In the genomic region with DNA sequence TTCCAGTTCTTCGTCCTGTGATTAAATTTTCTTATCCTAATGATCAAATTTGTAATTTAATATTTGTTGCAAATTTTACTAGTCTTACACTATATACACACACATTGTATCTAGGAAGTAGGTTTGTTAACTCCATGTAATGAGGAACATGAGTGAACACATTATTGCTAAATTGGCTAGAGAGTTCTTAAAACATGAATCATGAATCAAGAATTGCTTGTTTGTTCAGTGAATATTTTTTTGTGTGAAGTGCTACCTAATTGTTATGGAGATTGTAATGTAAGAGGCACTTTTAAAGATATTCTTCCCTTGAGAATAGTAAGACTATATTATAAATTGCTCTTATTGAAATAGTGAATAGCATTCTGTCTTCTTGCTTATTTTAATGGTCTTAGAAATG, we compare ENCODE assay signal across 12 cellular contexts. TPM values are rescaled to one million over a fixed set of nuclear protein-coding genes. Genes with fewer than 3 reads are reported as not detected.
DNase-seq lines count a peak whose midpoint lies in the region; ATAC-seq, FAIRE-seq and TF ChIP-seq lines count a peak whose summit lies in the region.
"Had no signal": no experiment of that assay in that cellular context is flagged by ENCODE, and none has a peak within 500 bp of the region (broad histone marks: within the 10 kb centered on the region; RNA-seq: fewer than 3 reads in every experiment).

No MANE protein-coding gene starts in this region.

- H2AFZ ChIP-seq in Loucy (ENCODE audit: low read length), result no peak overlapping the region
- H2AFZ ChIP-seq in K562 (ENCODE audit: low read depth, low read length), result no peak overlapping the region

- H3K4me3 ChIP-seq in Loucy (ENCODE audit: low read length, poor library complexity, severe bottlenecking) (peak overlapping the region; percentile 1), K562 (no peak overlapping the region), left lung (no peak overlapping the region), Peyer's patch (no peak overlapping the region), small intestine (ENCODE audit: low read depth in 1 of 2, low read length in 2 of 2) (no peak overlapping the region)
- H3K4me3 ChIP-seq: dorsolateral prefrontal cortex had no signal

- H3K27ac ChIP-seq in K562 (ENCODE audit: extremely low read depth, low read depth, low read length), result no peak overlapping the region
- H3K27ac ChIP-seq in left lung, result peak overlapping the region in 1 of 2 donors; percentile 1
- H3K27ac ChIP-seq in Peyer's patch, result no peak overlapping the region
- no peak overlapping the region for H3K27ac ChIP-seq in small intestine (ENCODE audit: low read depth in 1 of 2, low read length in 1 of 2)

- H4K20me1 ChIP-seq in Loucy (ENCODE audit: insufficient read depth, low read length, poor library complexity, severe bottlenecking), result no peaks in the 10 kb centered on the region
- no peaks in the 10 kb centered on the region for H4K20me1 ChIP-seq in K562 (replicated peaks; ENCODE audit: control insufficient read depth, insufficient read depth, low read length)

- H3K27me3 ChIP-seq in Loucy (ENCODE audit: insufficient read depth, low read length, poor library complexity, severe bottlenecking) (peaks cover 6% of the 10 kb centered on the region), K562 (ENCODE audit: control insufficient read depth in 2 of 2, insufficient read depth in 2 of 2, low read length in 2 of 2) (no peaks in the 10 kb centered on the region), left lung (no peaks in the 10 kb centered on the region), Peyer's patch (no peaks in the 10 kb centered on the region), small intestine (ENCODE audit: control insufficient read depth in 2 of 2, insufficient read depth in 2 of 2, low read length in 2 of 2) (no peaks in the 10 kb centered on the region)
- H3K27me3 ChIP-seq: dorsolateral prefrontal cortex had no signal

- intact Hi-C loops in K562 (cut with micrococcal nuclease), result no loop called here
- intact Hi-C loops in left lung (cut with DNase I), result no loop called here

- DNase-seq in DMS79 treated with DMSO at 0.1 percent for 48 hours (lab: John Stamatoyannopoulos, UW) (peak; percentile 68), K562 (ENCODE audit: extremely low read depth in 1 of 4, low spot score in 3 of 4) (no peak), left lung (no peak), Peyer's patch (no peak), GM19240 (ENCODE audit: insufficient read length, low spot score) (no peak), small intestine (no peak)
- DNase-seq: activated CD4-positive, CD25-positive, alpha-beta regulatory T cell; activated CD8-positive, alpha-beta memory T cell treated with anti-CD3 and anti-CD28 coated beads, Interleukin-2, amount 50 U/mL, for 48 hours; CD8-positive, alpha-beta memory T cell; dorsolateral prefrontal cortex; NCI-H2029 had no signal

- H3K9ac ChIP-seq in Loucy (ENCODE audit: low read depth, low read length, poor library complexity, severe bottlenecking) (no peak overlapping the region), K562 (ENCODE audit: insufficient read depth in 1 of 2, low read depth in 2 of 2, low read length in 2 of 2) (no peak overlapping the region)

- H3K9me1 ChIP-seq in K562 (ENCODE audit: control insufficient read depth, insufficient read depth, low read length), result no peaks in the 10 kb centered on the region

- 48% methylated on average over 1 of the region's 1 CpG for WGBS in K562 (ENCODE audit: insufficient coverage, low coverage, missing lambda C conversion rate)
- WGBS in small intestine, 3 donors, result 93 to 94% (median 93%) methylated on average over 1 of the region's 1 CpG

- peaks cover 60% of the 10 kb centered on the region for H3K79me2 ChIP-seq in Loucy (ENCODE audit: insufficient read depth, low read length)
- H3K79me2 ChIP-seq in K562 (ENCODE audit: control insufficient read depth, insufficient read depth, low read length), result peaks cover 32% of the 10 kb centered on the region

- POLR2A ChIA-PET in K562 (lab: Yijun Ruan, JAX), result interaction anchor here (0.6 to 1.2 kb wide), 4 partner anchors 11 to 229 kb away, joined by 3 read pairs; no protein-coding TSS in a partner anchor

- TF ChIP-seq RAD21 in K562 (CRISPR knock-in tag; conservative IDR thresholded peaks at IDR 0.05 in 1 of 2, IDR thresholded peaks at IDR 0.05 in 1 of 2), result no peak

- no peak for TF ChIP-seq EP300 in K562 (IDR thresholded peaks at IDR 0.05; ENCODE audit: low read length)

- no peak for TF ChIP-seq CTCF in Loucy (conservative IDR thresholded peaks at IDR 0.05; ENCODE audit: low read length)
- no peak for TF ChIP-seq CTCF in K562 (IDR thresholded peaks at IDR 0.05 in 2 of 3, conservative IDR thresholded peaks at IDR 0.05 in 1 of 3; ENCODE audit: insufficient read depth in 2 of 3, low read depth in 1 of 3, low read length in 3 of 3)
- TF ChIP-seq CTCF in left lung (IDR thresholded peaks at IDR 0.05), result no peak
- no peak for TF ChIP-seq CTCF in Peyer's patch (IDR thresholded peaks at IDR 0.05)

- TF ChIP-seq POLR2A in K562 (conservative IDR thresholded peaks at IDR 0.05), result no peak
- TF ChIP-seq POLR2A in Peyer's patch (IDR thresholded peaks at IDR 0.05), result no peak

- CTCF ChIA-PET in K562 (lab: Yijun Ruan, JAX; ENCODE audit: low intra/inter-chr PET ratio), result no interaction called here

- H3K9me3 ChIP-seq in Loucy (ENCODE audit: insufficient read depth, low read depth, low read length), result no peaks in the 10 kb centered on the region
- H3K9me3 ChIP-seq in K562 (replicated peaks; ENCODE audit: control insufficient read depth, insufficient read depth, low read depth, low read length), result no peaks in the 10 kb centered on the region
- H3K9me3 ChIP-seq in left lung, result no peaks in the 10 kb centered on the region
- no peaks in the 10 kb centered on the region for H3K9me3 ChIP-seq in Peyer's patch
- H3K9me3 ChIP-seq in small intestine (ENCODE audit: control insufficient read depth, low read depth), result no peaks in the 10 kb centered on the region

- ATAC-seq in K562 (no peak), left lung (peak; percentile 30)

- H3K36me3 ChIP-seq in Loucy (ENCODE audit: insufficient read depth, low read length), result no peaks in the 10 kb centered on the region
- H3K36me3 ChIP-seq in K562 (ENCODE audit: control insufficient read depth, insufficient read depth, low read length), result no peaks in the 10 kb centered on the region
- H3K36me3 ChIP-seq in left lung, result no peaks in the 10 kb centered on the region
- peaks cover 0 to 2% (median 0%) of the 10 kb centered on the region in 3 donors for H3K36me3 ChIP-seq in Peyer's patch
- H3K36me3 ChIP-seq in small intestine (ENCODE audit: control insufficient read depth in 2 of 2, insufficient read depth in 2 of 2, low read length in 2 of 2), result no peaks in the 10 kb centered on the region

- H3K4me2 ChIP-seq in Loucy (ENCODE audit: low read depth, low read length, poor library complexity, severe bottlenecking) (peak overlapping the region; percentile 67), K562 (ENCODE audit: insufficient read depth, low read length) (no peak overlapping the region)

- H3F3A ChIP-seq in Loucy (ENCODE audit: low read depth), result no peaks in the 10 kb centered on the region; the same call in 1 of the 2 replicates

- FAIRE-seq in K562 (lab: Jason Lieb, UNC), result no peak
- no peak for FAIRE-seq in small intestine (lab: Jason Lieb, UNC)

- peaks cover 18% of the 10 kb centered on the region for H3K4me1 ChIP-seq in Loucy (ENCODE audit: insufficient read depth, low read length, poor library complexity, severe bottlenecking)
- peaks cover 6 to 11% of the 10 kb centered on the region in 2 experiments; a peak in 3 of 5 replicates for H3K4me1 ChIP-seq in K562 (replicated peaks in 1 of 2; ENCODE audit: control insufficient read depth in 2 of 2, insufficient read depth in 2 of 2, low read length in 2 of 2)
- H3K4me1 ChIP-seq in left lung, result peaks cover 7 to 30% of the 10 kb centered on the region in 2 donors
- peaks cover 0 to 7% (median 1%) of the 10 kb centered on the region in 4 donors for H3K4me1 ChIP-seq in Peyer's patch
- peaks cover 0 to 3% of the 10 kb centered on the region in 2 donors for H3K4me1 ChIP-seq in small intestine (ENCODE audit: control insufficient read depth in 2 of 2, insufficient read depth in 1 of 2, low read depth in 1 of 2, low read length in 1 of 2)

- no TSS peak for BruUV-seq in K562 (replicated peaks; lab: Mats Ljungman, UMichigan)

- no peaks in the 10 kb centered on the region for H3K9me2 ChIP-seq in Loucy (replicated peaks; ENCODE audit: low read depth, low read length)

- in situ Hi-C loops in K562 (cut with MboI), result no loop called here

RNA-seq across cellular contexts. Expression of a gene that starts 4.6 kb away (rescaled TPM):
- total RNA-seq in K562 (2011; cell fraction: chromatin; rRNA removed; ENCODE audit: low replicate concordance), result 18.4 and 43.2 TPM in 2 replicates
- 7.0 and 7.4 TPM in 2 replicates for total RNA-seq in K562 (2011; cell fraction: nucleolus; rRNA removed)
- 17.6 and 19.1 TPM in 2 replicates for total RNA-seq in K562 (2011; cell fraction: nucleoplasm; rRNA removed)
- total RNA-seq in K562 (2014; rRNA removed) (27.0 and 29.2 TPM in 2 replicates), K562 (2014; rRNA removed; fragmentation: Illumina TruSeq; extraction: Trizol) (39.1 and 41.5 TPM in 2 replicates), K562 (2015; rRNA removed; fragmentation: Illumina TruSeq; extraction: Trizol) (40.9 and 50.8 TPM in 2 replicates), K562 (2021) (28.9 and 32.1 TPM in 2 replicates), left lung (10 to 100 TPM; 25.1 to 27.0 TPM), Peyer's patch (10 to 100 TPM; 23.1 to 24.9 (median 23.9) TPM)
- polyA plus RNA-seq in K562 (2011; rRNA removed) (28.1 and 37.8 TPM in 2 replicates), K562 (2014; fragmentation: Illumina TruSeq; extraction: Trizol) (25.2 and 34.4 TPM in 2 replicates), K562 (2014; fragmentation: Nextera tagmentation; extraction: Ambion mirVana) (1 to 10 TPM; 7.8 to 8.4 TPM), K562 (2014; rRNA removed) (26.5 and 28.5 TPM in 2 replicates), small intestine (10 to 100 TPM in 1 of 3 donors, 1 to 10 TPM in 2; 4.1 to 21.5 (median 6.9) TPM)
- 10.8 and 18.3 TPM in 2 replicates for polyA plus RNA-seq in K562 (2011; cell fraction: cytosol; rRNA removed)
- polyA plus RNA-seq in K562 (2011; cell fraction: nucleus; rRNA removed), result 9.1 and 14.4 TPM in 2 replicates
- 21.8 and 25.7 TPM in 2 replicates for polyA plus RNA-seq in K562 (2012)
- 45.9 and 46.7 TPM in 2 replicates for polyA minus RNA-seq in K562 (2011; rRNA and poly(A)+ RNA removed)
- polyA minus RNA-seq in K562 (2011; cell fraction: cytosol; rRNA and poly(A)+ RNA removed), result 19.4 and 22.1 TPM in 2 replicates
- 7.5 and 17.2 TPM in 2 replicates for polyA minus RNA-seq in K562 (2011; cell fraction: nucleus; rRNA and poly(A)+ RNA removed)

RNA-seq across cellular contexts. Expression of a gene that starts 24.5 kb away (rescaled TPM):
- total RNA-seq in K562 (2011; cell fraction: chromatin; rRNA removed; ENCODE audit: low replicate concordance), result not detected in 2 replicates
- total RNA-seq in K562 (2011; cell fraction: nucleolus; rRNA removed), result not detected in 2 replicates
- total RNA-seq in K562 (2011; cell fraction: nucleoplasm; rRNA removed), result not detected in 2 replicates
- total RNA-seq in K562 (2014; rRNA removed), result not detected in 2 replicates
- total RNA-seq in K562 (2014; rRNA removed; fragmentation: Illumina TruSeq; extraction: Trizol), result not detected in 2 replicates
- total RNA-seq in K562 (2015; rRNA removed; fragmentation: Illumina TruSeq; extraction: Trizol), result not detected in 2 replicates
- not detected in 2 replicates for total RNA-seq in K562 (2021)
- polyA plus RNA-seq in K562 (2011; rRNA removed), result not detected in 2 replicates
- not detected in 2 replicates for polyA plus RNA-seq in K562 (2011; cell fraction: cytosol; rRNA removed)
- not detected in 2 replicates for polyA plus RNA-seq in K562 (2011; cell fraction: nucleus; rRNA removed)
- not detected in 2 replicates for polyA plus RNA-seq in K562 (2012)
- polyA plus RNA-seq in K562 (2014; fragmentation: Illumina TruSeq; extraction: Trizol), result 0.30 TPM in 1 of 2 replicates, not detected in the other
- polyA plus RNA-seq in K562 (2014; fragmentation: Nextera tagmentation; extraction: Ambion mirVana), result under 1 TPM in 1 of 2 experiments, not detected in 1; 0.13 TPM
- polyA plus RNA-seq in K562 (2014; rRNA removed), result not detected in 2 replicates
- polyA minus RNA-seq in K562 (2011; rRNA and poly(A)+ RNA removed), result not detected in 2 replicates
- polyA minus RNA-seq in K562 (2011; cell fraction: cytosol; rRNA and poly(A)+ RNA removed), result not detected in 2 replicates
- polyA minus RNA-seq in K562 (2011; cell fraction: nucleus; rRNA and poly(A)+ RNA removed), result not detected in 2 replicates
- total RNA-seq in left lung, result not detected
- total RNA-seq in Peyer's patch, result not detected
- polyA plus RNA-seq in small intestine, result under 1 TPM in 1 of 3 donors, not detected in 2; 0.22 TPM
- total RNA-seq: CD8-positive, alpha-beta memory T cell had no signal
- polyA plus RNA-seq: CD8-positive, alpha-beta memory T cell had no signal
